21 cellular contexts compared by ENCODE assay signal in the genomic region with DNA sequence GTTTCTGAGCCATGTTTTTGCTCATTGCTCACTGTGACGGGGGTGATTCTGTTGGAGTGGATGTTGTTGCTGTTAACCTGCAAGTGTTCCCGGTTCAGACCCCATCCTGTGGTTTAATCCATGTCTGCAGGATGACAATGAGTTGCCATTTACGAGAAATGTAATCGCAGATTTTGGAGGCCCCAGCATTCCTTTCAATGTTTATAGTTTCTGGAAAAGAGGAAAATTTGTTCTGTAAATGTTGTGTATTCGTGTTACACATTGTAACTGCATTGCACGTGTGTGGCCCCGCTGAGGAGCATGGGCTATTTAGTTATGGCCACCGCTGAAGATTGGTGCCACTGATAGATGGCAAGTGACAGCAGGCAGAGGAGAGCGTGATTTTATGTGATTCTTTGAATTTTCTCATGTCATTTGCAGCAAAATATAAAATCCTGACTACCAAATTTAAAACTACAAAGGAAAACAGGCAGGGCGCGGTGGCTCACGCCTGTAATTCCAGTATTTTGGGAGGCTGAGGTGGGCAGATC.
DNase-seq lines count a peak whose midpoint lies in the region; ATAC-seq and TF ChIP-seq lines count a peak whose summit lies in the region.
"Had no signal": no experiment of that assay in that cellular context is flagged by ENCODE, and none has a peak within 500 bp of the region (broad histone marks: within the 10 kb centered on the region; RNA-seq: fewer than 3 reads in every experiment).

No MANE protein-coding gene starts in this region.

- 75% methylated on average over 12 of the region's 12 CpGs for WGBS in esophagus muscularis mucosa

- H3K4me2 ChIP-seq in BLaER1 treated with 17β-estradiol and CSF1 and Interleukin-3, amounts not matched to agents 10 nM and 100 nM: peak overlapping the region in 9 of 11 experiments; percentile 76 to 93 (median 85); a peak in 15 of 22 replicates
- H3K4me2 ChIP-seq: A549, GM23338 had no signal

- H3K4me3 Mint-ChIP-seq in activated CD8-positive, alpha-beta T cell treated with anti-CD3 and anti-CD28 coated beads, Interleukin-2, amount 10 ng/mL, durations not matched to agents 7 days and 5 days: no peak overlapping the region
- no peak overlapping the region for H3K4me3 Mint-ChIP-seq in activated CD8-positive, alpha-beta T cell treated with anti-CD3 and anti-CD28 coated beads for 36 hours
- H3K4me3 Mint-ChIP-seq in activated T-helper 2 cell treated with anti-CD3 and anti-CD28 coated beads, Interferon-gamma antibody, Interleukin-2, Interleukin-4, amounts not matched to agents 10 μg/mL and 5 μg/mL and 100 μg/mL, durations not matched to agents 14 hours and 24 hours and 36 hours (ENCODE audit: low read depth): no peak overlapping the region
- H3K4me3 Mint-ChIP-seq: CD4-positive, CD25-positive, alpha-beta regulatory T cell; CD8-positive, alpha-beta T cell; GM23338; H9 had no signal

- H3K36me3 ChIP-seq in BLaER1 treated with 17β-estradiol and CSF1 and Interleukin-3, amounts not matched to agents 10 nM and 100 nM: no peaks in the 10 kb centered on the region
- no peaks in the 10 kb centered on the region for H3K36me3 ChIP-seq in esophagus muscularis mucosa
- H3K36me3 ChIP-seq: BE2C had no signal

- no peak overlapping the region for H3K4me3 ChIP-seq in BLaER1 treated with 17β-estradiol and CSF1 and Interleukin-3, amounts not matched to agents 10 nM and 100 nM
- H3K4me3 ChIP-seq in esophagus muscularis mucosa: no peak overlapping the region
- H3K4me3 ChIP-seq: A549, GM23338 had no signal

- TF ChIP-seq POLR2A in esophagus muscularis mucosa (IDR thresholded peaks at IDR 0.05; ENCODE audit: low read depth): no peak

- intact Hi-C loops in activated CD8-positive, alpha-beta T cell treated with anti-CD3 and anti-CD28 coated beads for 36 hours (cut with micrococcal nuclease): no loop called here
- intact Hi-C loops in esophagus muscularis mucosa (cut with DNase I): no loop called here
- intact Hi-C loops in activated T-helper 2 cell treated with anti-CD3 and anti-CD28 coated beads, Interferon-gamma antibody, Interleukin-2, Interleukin-4, amounts not matched to agents 10 μg/mL and 5 μg/mL and 100 μg/mL, durations not matched to agents 14 hours and 24 hours and 36 hours (cut with micrococcal nuclease): no loop called here

- no peaks in the 10 kb centered on the region for H3K4me1 Mint-ChIP-seq in activated CD8-positive, alpha-beta T cell treated with anti-CD3 and anti-CD28 coated beads, Interleukin-2, amount 10 ng/mL, durations not matched to agents 7 days and 5 days (ENCODE audit: low read depth)
- no peaks in the 10 kb centered on the region for H3K4me1 Mint-ChIP-seq in activated CD8-positive, alpha-beta T cell treated with anti-CD3 and anti-CD28 coated beads for 36 hours (ENCODE audit: low read depth)
- no peaks in the 10 kb centered on the region for H3K4me1 Mint-ChIP-seq in activated T-helper 2 cell treated with anti-CD3 and anti-CD28 coated beads, Interferon-gamma antibody, Interleukin-2, Interleukin-4, amounts not matched to agents 10 μg/mL and 5 μg/mL and 100 μg/mL, durations not matched to agents 14 hours and 24 hours and 36 hours (ENCODE audit: low read depth)
- H3K4me1 Mint-ChIP-seq: CD4-positive, CD25-positive, alpha-beta regulatory T cell had no signal

- H3K9me3 Mint-ChIP-seq in activated CD8-positive, alpha-beta T cell treated with anti-CD3 and anti-CD28 coated beads, Interleukin-2, amount 10 ng/mL, durations not matched to agents 7 days and 5 days (ENCODE audit: insufficient read depth): no peaks in the 10 kb centered on the region
- no peaks in the 10 kb centered on the region for H3K9me3 Mint-ChIP-seq in activated CD8-positive, alpha-beta T cell treated with anti-CD3 and anti-CD28 coated beads for 36 hours
- H3K9me3 Mint-ChIP-seq in activated T-helper 2 cell treated with anti-CD3 and anti-CD28 coated beads, Interferon-gamma antibody, Interleukin-2, Interleukin-4, amounts not matched to agents 10 μg/mL and 5 μg/mL and 100 μg/mL, durations not matched to agents 14 hours and 24 hours and 36 hours: no peaks in the 10 kb centered on the region
- H3K9me3 Mint-ChIP-seq: CD4-positive, CD25-positive, alpha-beta regulatory T cell; CD8-positive, alpha-beta T cell; GM23338; H9 had no signal

- no peaks in the 10 kb centered on the region for H3K36me3 Mint-ChIP-seq in activated CD8-positive, alpha-beta T cell treated with anti-CD3 and anti-CD28 coated beads, Interleukin-2, amount 10 ng/mL, durations not matched to agents 7 days and 5 days (ENCODE audit: low read depth)
- no peaks in the 10 kb centered on the region for H3K36me3 Mint-ChIP-seq in activated CD8-positive, alpha-beta T cell treated with anti-CD3 and anti-CD28 coated beads for 36 hours (ENCODE audit: low read depth)
- no peaks in the 10 kb centered on the region for H3K36me3 Mint-ChIP-seq in activated T-helper 2 cell treated with anti-CD3 and anti-CD28 coated beads, Interferon-gamma antibody, Interleukin-2, Interleukin-4, amounts not matched to agents 10 μg/mL and 5 μg/mL and 100 μg/mL, durations not matched to agents 14 hours and 24 hours and 36 hours (ENCODE audit: low read depth)
- H3K36me3 Mint-ChIP-seq: CD4-positive, CD25-positive, alpha-beta regulatory T cell; CD8-positive, alpha-beta T cell had no signal

- POLR2A ChIA-PET in activated CD8-positive, alpha-beta T cell treated with anti-CD3 and anti-CD28 coated beads, Interleukin-2, amount 10 ng/mL, durations not matched to agents 7 days and 5 days (lab: Charles Lee): no interaction called here
- POLR2A ChIA-PET in activated CD8-positive, alpha-beta T cell treated with anti-CD3 and anti-CD28 coated beads for 36 hours (lab: Charles Lee): no interaction called here

- TF ChIP-seq EP300 in esophagus muscularis mucosa (IDR thresholded peaks at IDR 0.05): no peak

- ATAC-seq in activated CD8-positive, alpha-beta T cell treated with anti-CD3 and anti-CD28 coated beads, Interleukin-2, amount 10 ng/mL, durations not matched to agents 7 days and 5 days: no peak
- no peak for ATAC-seq in activated CD8-positive, alpha-beta T cell treated with anti-CD3 and anti-CD28 coated beads for 36 hours
- ATAC-seq: A549; CD8-positive, alpha-beta T cell; GM23338; HCT116 had no signal

- CTCF ChIA-PET in activated CD8-positive, alpha-beta T cell treated with anti-CD3 and anti-CD28 coated beads, Interleukin-2, amount 10 ng/mL, durations not matched to agents 7 days and 5 days (lab: Charles Lee): no interaction called here
- CTCF ChIA-PET in activated CD8-positive, alpha-beta T cell treated with anti-CD3 and anti-CD28 coated beads for 36 hours (lab: Charles Lee): no interaction called here

- no peaks in the 10 kb centered on the region for H4K20me1 ChIP-seq in BLaER1 treated with 17β-estradiol and CSF1 and Interleukin-3, amounts not matched to agents 10 nM and 100 nM

- no peak for TF ChIP-seq CTCF in activated CD8-positive, alpha-beta T cell treated with anti-CD3 and anti-CD28 coated beads for 36 hours (IDR thresholded peaks at IDR 0.05)
- no peak for TF ChIP-seq CTCF in esophagus muscularis mucosa (IDR thresholded peaks at IDR 0.05)

- no peaks in the 10 kb centered on the region for H3K27me3 Mint-ChIP-seq in activated CD8-positive, alpha-beta T cell treated with anti-CD3 and anti-CD28 coated beads, Interleukin-2, amount 10 ng/mL, durations not matched to agents 7 days and 5 days (ENCODE audit: low read depth)
- H3K27me3 Mint-ChIP-seq in activated CD8-positive, alpha-beta T cell treated with anti-CD3 and anti-CD28 coated beads for 36 hours: peaks cover 4% of the 10 kb centered on the region
- H3K27me3 Mint-ChIP-seq in activated T-helper 2 cell treated with anti-CD3 and anti-CD28 coated beads, Interferon-gamma antibody, Interleukin-2, Interleukin-4, amounts not matched to agents 10 μg/mL and 5 μg/mL and 100 μg/mL, durations not matched to agents 14 hours and 24 hours and 36 hours (ENCODE audit: low read depth): peaks cover 7% of the 10 kb centered on the region

- no peak overlapping the region for H3K9ac ChIP-seq in BLaER1 treated with 17β-estradiol and CSF1 and Interleukin-3, amounts not matched to agents 10 nM and 100 nM

- peak; percentile 10 for DNase-seq in activated CD8-positive, alpha-beta T cell treated with anti-CD3 and anti-CD28 coated beads, Interleukin-2, amount 10 ng/mL, durations not matched to agents 7 days and 5 days
- no peak for DNase-seq in activated CD8-positive, alpha-beta T cell treated with anti-CD3 and anti-CD28 coated beads for 36 hours
- DNase-seq in esophagus muscularis mucosa (ENCODE audit: extremely low spot score): peak; percentile 62
- DNase-seq in activated T-helper 2 cell treated with anti-CD3 and anti-CD28 coated beads, Interferon-gamma antibody, Interleukin-2, Interleukin-4, amounts not matched to agents 10 μg/mL and 5 μg/mL and 100 μg/mL, durations not matched to agents 14 hours and 24 hours and 36 hours (ENCODE audit: low spot score): no peak
- DNase-seq in COLO668 (lab: John Stamatoyannopoulos, UW; ENCODE audit: unreplicated experiment): no peak
- DNase-seq in NCI-H526 (lab: John Stamatoyannopoulos, UW): no peak
- DNase-seq: 8988T; ACHN; AML-193; BE2C; CD4-positive, CD25-positive, alpha-beta regulatory T cell; CD8-positive, alpha-beta T cell; DMS 273 treated with DMSO at 0.1 percent for 48 hours; DMS79 treated with DMSO at 0.1 percent for 48 hours; GF-D8; H9 had no signal

- H3K27ac ChIP-seq in BLaER1 treated with 17β-estradiol and CSF1 and Interleukin-3, amounts not matched to agents 10 nM and 100 nM: peak overlapping the region in 3 of 11 experiments; percentile 63 to 68 (median 66); a peak in 6 of 22 replicates
- H3K27ac ChIP-seq in esophagus muscularis mucosa (replicated peaks in 1 of 4): no peak overlapping the region
- H3K27ac ChIP-seq: A549, C4-2B had no signal

- no peaks in the 10 kb centered on the region; a peak in 2 of 22 replicates for H3K9me3 ChIP-seq in BLaER1 treated with 17β-estradiol and CSF1 and Interleukin-3, amounts not matched to agents 10 nM and 100 nM (replicated peaks in 1 of 11)
- no peaks in the 10 kb centered on the region for H3K9me3 ChIP-seq in esophagus muscularis mucosa
- H3K9me3 ChIP-seq: A549, BE2C had no signal

- no peak overlapping the region for H3K27ac Mint-ChIP-seq in activated CD8-positive, alpha-beta T cell treated with anti-CD3 and anti-CD28 coated beads, Interleukin-2, amount 10 ng/mL, durations not matched to agents 7 days and 5 days
- no peak overlapping the region for H3K27ac Mint-ChIP-seq in activated CD8-positive, alpha-beta T cell treated with anti-CD3 and anti-CD28 coated beads for 36 hours
- H3K27ac Mint-ChIP-seq in activated T-helper 2 cell treated with anti-CD3 and anti-CD28 coated beads, Interferon-gamma antibody, Interleukin-2, Interleukin-4, amounts not matched to agents 10 μg/mL and 5 μg/mL and 100 μg/mL, durations not matched to agents 14 hours and 24 hours and 36 hours: no peak overlapping the region
- H3K27ac Mint-ChIP-seq: CD4-positive, CD25-positive, alpha-beta regulatory T cell; CD8-positive, alpha-beta T cell; GM23338; H9 had no signal

- H3K4me1 ChIP-seq in BLaER1 treated with 17β-estradiol and CSF1 and Interleukin-3, amounts not matched to agents 10 nM and 100 nM: peaks cover 32 to 88% (median 78%) of the 10 kb centered on the region in 10 experiments
- no peaks in the 10 kb centered on the region for H3K4me1 ChIP-seq in esophagus muscularis mucosa
- H3K4me1 ChIP-seq: A549, BE2C had no signal

- H3K27me3 ChIP-seq in BLaER1 treated with 17β-estradiol and CSF1 and Interleukin-3, amounts not matched to agents 10 nM and 100 nM: no peaks in the 10 kb centered on the region
- H3K27me3 ChIP-seq in esophagus muscularis mucosa: peaks cover 0 to 41% (median 0%) of the 10 kb centered on the region in 4 donors

Comparison
In these comparisons a context has a peak if more than half of its experiments do, and no peak if none do; other contexts are left out.
1. DNase-seq: peak in activated CD8-positive, alpha-beta T cell treated with anti-CD3 and anti-CD28 coated beads, Interleukin-2, amount 10 ng/mL, durations not matched to agents 7 days and 5 days (single experiment) and esophagus muscularis mucosa (single experiment); none in activated CD8-positive, alpha-beta T cell treated with anti-CD3 and anti-CD28 coated beads for 36 hours (single experiment), activated T-helper 2 cell treated with anti-CD3 and anti-CD28 coated beads, Interferon-gamma antibody, Interleukin-2, Interleukin-4, amounts not matched to agents 10 μg/mL and 5 μg/mL and 100 μg/mL, durations not matched to agents 14 hours and 24 hours and 36 hours (single experiment), COLO668 (single experiment) and NCI-H526 (0 of 2).